ENCODE assay signal across 14 cellular contexts in genomic region chr12:103807561-103808238, GRCh38. TPM values are rescaled to one million over a fixed set of nuclear protein-coding genes. Genes with fewer than 3 reads are reported as not detected.
DNase-seq lines count a peak whose midpoint lies in the region; ATAC-seq and TF ChIP-seq lines count a peak whose summit lies in the region.
"Had no signal": no experiment of that assay in that cellular context is flagged by ENCODE, and none has a peak within 500 bp of the region (broad histone marks: within the 10 kb centered on the region; RNA-seq: fewer than 3 reads in every experiment).

No MANE protein-coding gene starts in this region.

- H3K36me3 Mint-ChIP-seq in CD14-positive monocyte (peaks cover 17 to 36% of the 10 kb centered on the region in 2 donors), T-helper 17 cell (ENCODE audit: low read depth) (peaks cover 21% of the 10 kb centered on the region), endodermal cell (ENCODE audit: low read depth) (peaks cover 53% of the 10 kb centered on the region), WTC11 (peaks cover 6% of the 10 kb centered on the region)

- CTCF ChIA-PET in WTC11 (lab: Charles Lee) = no interaction called here

- H3K4me3 Mint-ChIP-seq in CD14-positive monocyte (peak overlapping the region in 1 of 2 donors; percentile 12), T-helper 17 cell (no peak overlapping the region), endodermal cell (no peak overlapping the region), WTC11 (no peak overlapping the region)

- H3K4me1 ChIP-seq in endodermal cell (ENCODE audit: control insufficient read depth, insufficient read depth, low read length) (no peaks in the 10 kb centered on the region), gastrocnemius medialis (peaks cover 21 to 26% of the 10 kb centered on the region in 2 donors)

- H3K36me3 ChIP-seq in endodermal cell (ENCODE audit: control insufficient read depth, insufficient read depth, low read length) (peaks cover 68% of the 10 kb centered on the region), gastrocnemius medialis (no peaks in the 10 kb centered on the region)

- H3K27me3 ChIP-seq in endodermal cell (ENCODE audit: control insufficient read depth, insufficient read depth, low read length, poor library complexity, severe bottlenecking) (no peaks in the 10 kb centered on the region), gastrocnemius medialis (no peaks in the 10 kb centered on the region)

- no peak for TF ChIP-seq POLR2A in gastrocnemius medialis (IDR thresholded peaks at IDR 0.05)

- intact Hi-C loops in CD14-positive monocyte (cut with micrococcal nuclease) (no loop called here), gastrocnemius medialis (cut with DNase I; ENCODE audit: low total_unique reads) (loop anchor here (10.0 kb wide), 1 partner anchor 477 kb away; no protein-coding TSS in a partner anchor)

- H3K9ac ChIP-seq in endodermal cell (ENCODE audit: extremely low read depth, low read length, poor library complexity, severe bottlenecking) = no peak overlapping the region

- POLR2A ChIA-PET in WTC11 (lab: Charles Lee) = no interaction called here

- H3K4me3 ChIP-seq in endodermal cell (ENCODE audit: low read length) (no peak overlapping the region), gastrocnemius medialis (no peak overlapping the region)

- H3K27ac Mint-ChIP-seq in CD14-positive monocyte (peak overlapping the region in 6 of 7 donors; percentile 56 to 89 (median 80)), T-helper 17 cell (peak overlapping the region; percentile 77), endodermal cell (no peak overlapping the region), WTC11 (no peak overlapping the region)

- ATAC-seq in T-helper 17 cell = no peak
- ATAC-seq in gastrocnemius medialis = no peak
- ATAC-seq in activated CD4-positive, CD25-positive, alpha-beta regulatory T cell treated with anti-CD3 and anti-CD28 coated beads, Interleukin-2, amount 50 U/mL, for 24 hours = no peak
- ATAC-seq in WTC11 = no peak

- in situ Hi-C loops in gastrocnemius medialis (cut with MboI; ENCODE audit: low sequenced_read_pairs in 4 of 4) = no loop called here

- H3K27ac ChIP-seq in endodermal cell (ENCODE audit: low read depth, low read length) (no peak overlapping the region), gastrocnemius medialis (peak overlapping the region; percentile 45 to 61 (median 52))
- H3K27ac ChIP-seq: C4-2B had no signal

- TF ChIP-seq CTCF in CD14-positive monocyte (IDR thresholded peaks at IDR 0.05) (no peak), endodermal cell (conservative IDR thresholded peaks at IDR 0.05) (no peak), gastrocnemius medialis (IDR thresholded peaks at IDR 0.05 in 4 of 5, conservative IDR thresholded peaks at IDR 0.05 in 1 of 5) (no peak), WTC11 (IDR thresholded peaks at IDR 0.05) (no peak)

- WGBS in endodermal cell (ENCODE audit: insufficient coverage in 1 of 2, insufficient read length in 1 of 2), 2 experiments = 95 to 100% methylated on average over 6 to 9 of the region's 9 CpGs

- H3K4me1 Mint-ChIP-seq in CD14-positive monocyte (peaks cover 45% of the 10 kb centered on the region), T-helper 17 cell (peaks cover 14% of the 10 kb centered on the region), endodermal cell (peaks cover 22% of the 10 kb centered on the region), WTC11 (peaks cover 10% of the 10 kb centered on the region)

- no peak for DNase-seq in CD14-positive monocyte (ENCODE audit: low spot score)
- DNase-seq in T-helper 17 cell = no peak
- peak; percentile 39 for DNase-seq in endodermal cell
- DNase-seq in gastrocnemius medialis = no peak
- DNase-seq in WTC11 (ENCODE audit: low spot score) = no peak
- no peak for DNase-seq in NCI-H345 treated with DMSO at 0.1 percent for 48 hours (lab: John Stamatoyannopoulos, UW; ENCODE audit: unreplicated experiment)
- no peak for DNase-seq in D341Med (ENCODE audit: low spot score)
- DNase-seq: DMS79 treated with DMSO at 0.1 percent for 48 hours; KBM-7; NCI-H2107; NCI-H69; NK-92 treated with Interleukin-12 subunit alpha and Interleukin-12 subunit beta, amount 100 ng/mL, for 24 hours had no signal

- H3K27me3 Mint-ChIP-seq in CD14-positive monocyte (ENCODE audit: low read depth in 3 of 3) (peaks cover 0 to 3% (median 0%) of the 10 kb centered on the region in 3 donors), T-helper 17 cell (no peaks in the 10 kb centered on the region), endodermal cell (ENCODE audit: insufficient read depth) (no peaks in the 10 kb centered on the region), WTC11 (ENCODE audit: low read depth) (no peaks in the 10 kb centered on the region)

- peaks cover 0 to 3% (median 0%) of the 10 kb centered on the region in 7 donors for H3K9me3 Mint-ChIP-seq in CD14-positive monocyte
- peaks cover 5% of the 10 kb centered on the region for H3K9me3 Mint-ChIP-seq in endodermal cell
- H3K9me3 Mint-ChIP-seq in WTC11 = no peaks in the 10 kb centered on the region

- H3K9me3 ChIP-seq in T-helper 17 cell (ENCODE audit: control insufficient read depth, low read length, poor library complexity, severe bottlenecking) = no peaks in the 10 kb centered on the region
- H3K9me3 ChIP-seq in endodermal cell (ENCODE audit: control insufficient read depth, low read length) = peaks cover 10% of the 10 kb centered on the region
- no peaks in the 10 kb centered on the region for H3K9me3 ChIP-seq in gastrocnemius medialis

TF ChIP-seq in WTC11, 78 proteins besides CTCF, POLR2A, EP300 and RAD21 (continues in another document):
- no peak for TF ChIP-seq ELF4 (CRISPR knock-in tag; IDR thresholded peaks at IDR 0.05; ENCODE audit: low read depth)
- no peak for TF ChIP-seq ZNF416 (CRISPR knock-in tag; IDR thresholded peaks at IDR 0.05)
- TF ChIP-seq CREM (CRISPR knock-in tag; IDR thresholded peaks at IDR 0.05) = no peak
- no peak for TF ChIP-seq ERG (CRISPR knock-in tag; IDR thresholded peaks at IDR 0.05)
- no peak for TF ChIP-seq MYBL2 (CRISPR knock-in tag; IDR thresholded peaks at IDR 0.05)
- no peak for TF ChIP-seq NR3C1 (CRISPR knock-in tag; conservative IDR thresholded peaks at IDR 0.05; ENCODE audit: low read depth)
- no peak for TF ChIP-seq AFF4 (CRISPR knock-in tag; IDR thresholded peaks at IDR 0.05; ENCODE audit: borderline replicate concordance)
- TF ChIP-seq GRHL2 (CRISPR knock-in tag; IDR thresholded peaks at IDR 0.05; ENCODE audit: insufficient replicate concordance, severe bottlenecking) = no peak
- TF ChIP-seq NFE2L1 (CRISPR knock-in tag; IDR thresholded peaks at IDR 0.05) = no peak
- TF ChIP-seq NFATC4 (CRISPR knock-in tag; IDR thresholded peaks at IDR 0.05) = no peak
- no peak for TF ChIP-seq CDX4 (CRISPR knock-in tag; IDR thresholded peaks at IDR 0.05; ENCODE audit: borderline replicate concordance)
- no peak for TF ChIP-seq ATF1 (CRISPR knock-in tag; IDR thresholded peaks at IDR 0.05)

RNA-seq across cellular contexts. Expression of gene NT5DC3, which starts 33.3 kb away (rescaled TPM):
- polyA plus RNA-seq in CD14-positive monocyte = under 1 TPM; 0.27 to 0.93 TPM
- total RNA-seq in T-helper 17 cell (1 to 10 TPM; 6.5 to 8.3 TPM), endodermal cell (10 to 100 TPM; 24.2 to 28.3 TPM), gastrocnemius medialis (10 to 100 TPM in 3 of 4 donors, 1 to 10 TPM in 1; 8.8 to 18.7 (median 13.9) TPM), WTC11 (2021) (12.2 to 12.8 TPM (median 12.5 TPM) in 3 replicates)
- polyA plus RNA-seq in endodermal cell (2013, experiment 1 of 2) = 3.9 TPM
- 3.7 TPM for polyA plus RNA-seq in endodermal cell (2013, experiment 2 of 2)

Comparison
In these comparisons a context has a peak if more than half of its experiments do, and no peak if none do; other contexts are left out.
1. H3K27ac Mint-ChIP-seq: peak in CD14-positive monocyte (6 of 7) and T-helper 17 cell (single experiment); none in endodermal cell (single experiment) and WTC11 (single experiment).